ENCODE assay signal across 14 cellular contexts in genomic region chr11:83779876-83780275, GRCh38.
DNase-seq lines count a peak whose midpoint lies in the region; TF ChIP-seq lines count a peak whose summit lies in the region.
"Had no signal": no experiment of that assay in that cellular context is flagged by ENCODE, and none has a peak within 500 bp of the region (broad histone marks: within the 10 kb centered on the region; RNA-seq: fewer than 3 reads in every experiment).

No MANE protein-coding gene starts in this region.

- H3K4me3 Mint-ChIP-seq in HFFc6: peak overlapping the region; percentile 56; the same call in 1 of the 2 replicates
- H3K4me3 Mint-ChIP-seq: CD14-positive monocyte; CD4-positive, alpha-beta memory T cell; GM23338 had no signal

- H3K36me3 ChIP-seq in SK-N-MC (ENCODE audit: insufficient read depth, low read length): no peaks in the 10 kb centered on the region
- H3K36me3 ChIP-seq: BLaER1 had no signal

- no peaks in the 10 kb centered on the region for H3K36me3 Mint-ChIP-seq in HFFc6 (ENCODE audit: low read depth)
- H3K36me3 Mint-ChIP-seq: CD14-positive monocyte; CD4-positive, alpha-beta memory T cell had no signal

- H3K27ac ChIP-seq in SK-N-MC (peak overlapping the region; percentile 21; the same call in 1 of the 2 replicates), coronary artery (no peak overlapping the region)
- H3K27ac ChIP-seq: BLaER1, HL-60 had no signal

- no peak overlapping the region for H3K27ac Mint-ChIP-seq in HFFc6
- H3K27ac Mint-ChIP-seq: CD14-positive monocyte; CD4-positive, alpha-beta memory T cell; GM23338 had no signal

- intact Hi-C loops in posterior vena cava (cut with DNase I): no loop called here

- DNase-seq in HFFc6: no peak
- peak; percentile 35 for DNase-seq in SK-N-MC (ENCODE audit: low read depth, low spot score)
- peak; percentile 20 for DNase-seq in fibroblast of the conjunctiva (ENCODE audit: low read depth)
- DNase-seq in RPMI8226: no peak
- DNase-seq in AG08395 (ENCODE audit: low spot score): no peak
- DNase-seq in coronary artery (ENCODE audit: low spot score): no peak
- no peak for DNase-seq in posterior vena cava (ENCODE audit: low spot score)
- DNase-seq: Calu3; CD4-positive, alpha-beta memory T cell; HCEC 1CT had no signal

- peak overlapping the region; percentile 4 for H3K9ac ChIP-seq in SK-N-MC (ENCODE audit: insufficient read length)
- H3K9ac ChIP-seq: BLaER1 had no signal

- H3K4me3 ChIP-seq in SK-N-MC (peak overlapping the region; percentile 31; the same call in 1 of the 2 replicates), coronary artery (no peak overlapping the region)
- H3K4me3 ChIP-seq: BLaER1, GM23338 had no signal

- H3K27me3 Mint-ChIP-seq in HFFc6 (ENCODE audit: insufficient read depth): no peaks in the 10 kb centered on the region; the same call in 1 of the 2 replicates

- TF ChIP-seq CTCF in HFFc6 (IDR thresholded peaks at IDR 0.05): no peak
- no peak for TF ChIP-seq CTCF in coronary artery (IDR thresholded peaks at IDR 0.05)

- H3K9me3 Mint-ChIP-seq in HFFc6: no peaks in the 10 kb centered on the region
- H3K9me3 Mint-ChIP-seq: CD4-positive, alpha-beta memory T cell; GM23338 had no signal

- peaks cover 40% of the 10 kb centered on the region for H3K4me1 Mint-ChIP-seq in HFFc6 (ENCODE audit: low read depth)
- H3K4me1 Mint-ChIP-seq: CD14-positive monocyte; CD4-positive, alpha-beta memory T cell; GM23338 had no signal

- no peaks in the 10 kb centered on the region for H3K9me3 ChIP-seq in SK-N-MC (ENCODE audit: low read depth, low read length)
- H3K9me3 ChIP-seq: BLaER1 had no signal

Comparison
In these comparisons a context has a peak if more than half of its experiments do, and no peak if none do; other contexts are left out.
1. DNase-seq: peak in SK-N-MC (single experiment) and fibroblast of the conjunctiva (single experiment); none in HFFc6 (single experiment), RPMI8226 (single experiment), AG08395 (single experiment), coronary artery (single experiment) and posterior vena cava (single experiment).